In the genomic region with DNA sequence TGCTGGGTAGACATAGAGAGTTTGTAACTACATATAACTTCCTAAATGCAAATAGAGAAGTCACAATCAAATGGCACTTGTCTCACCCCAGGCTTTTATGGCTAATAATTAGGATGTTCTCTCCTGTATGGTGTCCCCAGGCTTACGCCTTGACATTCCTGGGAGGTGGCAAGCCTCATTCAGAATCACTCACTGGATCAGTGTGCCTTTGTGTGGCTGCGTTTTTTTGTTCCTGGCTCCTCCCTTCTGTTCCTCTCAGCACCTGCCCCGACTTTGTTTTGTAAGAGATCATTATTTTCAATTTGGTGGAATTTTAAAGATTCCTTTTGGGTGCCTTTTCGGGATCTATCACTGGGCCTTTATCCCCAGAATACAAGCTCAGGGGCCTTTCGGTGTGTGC, we compare ENCODE assay signal across 29 cellular contexts. TPM values are rescaled to one million over a fixed set of nuclear protein-coding genes. Genes with fewer than 3 reads are reported as not detected.
"Had no signal": no experiment of that assay in that cellular context is flagged by ENCODE, and none has a peak within 500 bp of the region (broad histone marks: within the 10 kb centered on the region; RNA-seq: fewer than 3 reads in every experiment).

No MANE protein-coding gene starts in this region.

- ATAC-seq: activated T-cell treated with anti-CD3 and anti-CD28 coated beads, Interleukin-2, amount 50 U/mL, for 4 hours; effector memory CD8-positive, alpha-beta T cell; esophagus mucosa; left lung; naive thymus-derived CD4-positive, alpha-beta T cell; stimulated activated memory B cell treated with anti-CD40 and anti-IgM and Interleukin-4, amounts not matched to agents 10 μg/mL and 1 μg/mL and 100 μg/mL, for 72 hours; WTC11 had no signal

- H2AFZ ChIP-seq: hepatocyte had no signal

- DNase-seq: activated CD8-positive, alpha-beta memory T cell treated with anti-CD3 and anti-CD28 coated beads for 24 hours; activated CD8-positive, alpha-beta memory T cell treated with anti-CD3 and anti-CD28 coated beads, Interleukin-2, amount 50 U/mL, for 4 hours; activated naive CD4-positive, alpha-beta T cell; activated T-cell treated with anti-CD3 and anti-CD28 coated beads, Interleukin-2, amount 50 U/mL, for 4 hours; adrenal gland; central memory CD4-positive, alpha-beta T cell; dermis blood vessel endothelial cell; effector memory CD8-positive, alpha-beta T cell; glutamatergic neuron; immature natural killer cell; kidney glomerular epithelial cell; left lung; naive thymus-derived CD4-positive, alpha-beta T cell; retina; sigmoid colon; stimulated activated CD4-positive, alpha-beta T cell treated with anti-CD3 and anti-CD28 coated beads, Interleukin-15, amount 100 ng/mL, for 24 hours; stomach had no signal

- H3K4me3 ChIP-seq: adrenal gland, ascending aorta, hepatocyte, left lung, sigmoid colon, smooth muscle cell, stomach, suprapubic skin, tibial nerve had no signal

- H3K27ac ChIP-seq: adrenal gland, ascending aorta, hepatocyte, left lung, sigmoid colon, stomach, suprapubic skin, tibial nerve had no signal

- H3K27me3 ChIP-seq: ascending aorta had no signal

- H3K4me2 ChIP-seq: hepatocyte, smooth muscle cell had no signal

- H3K9me3 ChIP-seq: adrenal gland, ascending aorta, left lung, sigmoid colon, stomach, suprapubic skin, tibial nerve had no signal

- H3K36me3 ChIP-seq: adrenal gland, ascending aorta, left lung, sigmoid colon, stomach, suprapubic skin, tibial nerve had no signal

- H3K79me2 ChIP-seq: hepatocyte had no signal

RNA-seq across cellular contexts. Expression of gene LAMP5, which starts 5.7 kb away (rescaled TPM):
- total RNA-seq: activated T-cell treated with anti-CD3 and anti-CD28 coated beads, Interleukin-2, amount 50 U/mL, for 4 hours; activated T-helper 2 cell treated with anti-CD3 and anti-CD28 coated beads, Interferon-gamma antibody, Interleukin-2, Interleukin-4, amounts not matched to agents 10 μg/mL and 5 μg/mL and 100 μg/mL, durations not matched to agents 14 hours and 24 hours and 36 hours; ascending aorta; endothelial cell of umbilical vein; esophagus mucosa; lung microvascular endothelial cell; progenitor cell of endocrine pancreas had no signal
